In the genomic region with DNA sequence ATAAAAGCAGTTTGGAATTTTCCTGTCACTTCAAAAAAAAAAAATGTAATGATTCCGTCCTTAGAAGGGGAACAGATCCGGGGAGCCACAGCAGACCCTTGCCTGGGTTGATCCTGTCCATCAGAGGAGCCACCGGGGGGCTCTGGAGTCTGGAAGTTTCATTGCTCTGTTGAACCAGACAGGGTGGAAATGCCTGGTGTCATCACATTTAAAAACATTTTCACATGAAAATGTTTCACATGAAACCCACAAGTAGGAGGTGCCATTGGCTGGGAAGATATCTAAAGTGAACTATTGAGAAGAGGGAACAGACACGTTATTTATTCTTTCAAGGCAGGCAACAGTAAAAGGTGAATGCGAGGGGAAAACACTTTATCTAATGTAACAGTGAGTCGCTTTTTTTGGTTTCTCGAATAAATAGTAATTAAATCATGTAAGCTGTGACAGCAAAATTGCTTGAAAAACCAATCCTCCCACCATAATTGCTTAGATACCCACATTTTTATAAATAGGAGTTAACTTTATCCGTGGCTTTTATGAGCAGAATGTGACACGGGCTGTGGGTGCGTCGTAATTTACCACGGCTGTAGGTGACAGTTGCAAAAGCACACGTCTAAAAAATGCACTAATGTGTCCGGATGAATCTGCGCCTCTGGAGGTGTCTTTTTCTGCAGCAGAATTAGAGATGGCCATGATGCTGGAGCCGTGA, we compare ENCODE assay signal across 20 cellular contexts.
DNase-seq lines count a peak whose midpoint lies in the region; ATAC-seq and TF ChIP-seq lines count a peak whose summit lies in the region.
"Had no signal": no experiment of that assay in that cellular context is flagged by ENCODE, and none has a peak within 500 bp of the region (broad histone marks: within the 10 kb centered on the region; RNA-seq: fewer than 3 reads in every experiment).

No MANE protein-coding gene starts in this region.

- no peaks in the 10 kb centered on the region for H3K4me1 ChIP-seq in neural progenitor cell
- H3K4me1 ChIP-seq: esophagus squamous epithelium had no signal

- peaks cover 2% of the 10 kb centered on the region for H3K36me3 Mint-ChIP-seq in neural progenitor cell
- H3K36me3 Mint-ChIP-seq: immature natural killer cell; naive thymus-derived CD8-positive, alpha-beta T cell had no signal

- no peak overlapping the region for H3K9ac ChIP-seq in neural progenitor cell

- H3K4me3 ChIP-seq in Jurkat, Clone E6-1 (ENCODE audit: low read length), result no peak overlapping the region
- H3K4me3 ChIP-seq in neural progenitor cell, result no peak overlapping the region
- H3K4me3 ChIP-seq: esophagus squamous epithelium had no signal

- no peaks in the 10 kb centered on the region for H3K9me3 ChIP-seq in neural progenitor cell (ENCODE audit: low read depth)
- H3K9me3 ChIP-seq: esophagus squamous epithelium had no signal

- no peaks in the 10 kb centered on the region for H4K20me1 ChIP-seq in neural progenitor cell (ENCODE audit: low read depth)

- peak; percentile 49 for TF ChIP-seq CTCF in neural progenitor cell (IDR thresholded peaks at IDR 0.05)

- H3K4me1 Mint-ChIP-seq in neural progenitor cell, result peaks cover 4% of the 10 kb centered on the region
- H3K4me1 Mint-ChIP-seq in stimulated activated naive CD8-positive, alpha-beta T cell treated with anti-CD3 and anti-CD28 coated beads, Interleukin-15, amount 100 ng/mL, for 72 hours, result no peaks in the 10 kb centered on the region
- H3K4me1 Mint-ChIP-seq: activated CD4-positive, alpha-beta T cell treated with anti-CD3 and anti-CD28 coated beads, Interleukin-2, amount 10 ng/mL, durations not matched to agents 24 days and 14 days; immature natural killer cell; naive thymus-derived CD8-positive, alpha-beta T cell had no signal

- DNase-seq in Jurkat, Clone E6-1 (ENCODE audit: low read depth, low spot score), result peak; percentile 10
- DNase-seq in RPMI8226 (peak; percentile 39), globus pallidus (ENCODE audit: low spot score) (peak; percentile 63), neural progenitor cell (ENCODE audit: low spot score) (peak; percentile 41), HEK293T (ENCODE audit: extremely low spot score) (no peak)
- no peak for DNase-seq in stimulated activated naive CD8-positive, alpha-beta T cell treated with anti-CD3 and anti-CD28 coated beads, Interleukin-15, amount 100 ng/mL, for 72 hours
- DNase-seq: activated CD4-positive, alpha-beta T cell treated with anti-CD3 and anti-CD28 coated beads, Interleukin-2, amount 10 ng/mL, durations not matched to agents 24 days and 14 days; activated CD8-positive, alpha-beta memory T cell treated with anti-CD3 and anti-CD28 coated beads, Interleukin-2, amount 50 U/mL, for 4 hours; AML-193; esophagus squamous epithelium; immature natural killer cell; mammary epithelial cell; NCI-H1417 treated with DMSO at 0.1 percent for 48 hours; NCI-H774; small intestine; stimulated activated CD4-positive, alpha-beta T cell treated with anti-CD3 and anti-CD28 coated beads, Interleukin-4, amount 100 ng/mL, for 1 hour had no signal

- H3K4me2 ChIP-seq in neural progenitor cell, result no peak overlapping the region

- no peak overlapping the region for H3K27ac Mint-ChIP-seq in neural progenitor cell
- H3K27ac Mint-ChIP-seq in stimulated activated naive CD8-positive, alpha-beta T cell treated with anti-CD3 and anti-CD28 coated beads, Interleukin-15, amount 100 ng/mL, for 72 hours, result peak overlapping the region in 1 of 2 donors; percentile 42
- H3K27ac Mint-ChIP-seq: activated CD4-positive, alpha-beta T cell treated with anti-CD3 and anti-CD28 coated beads, Interleukin-2, amount 10 ng/mL, durations not matched to agents 24 days and 14 days; progenitor cell of endocrine pancreas had no signal

- no peaks in the 10 kb centered on the region for H3K27me3 ChIP-seq in neural progenitor cell

- no peaks in the 10 kb centered on the region for H3K36me3 ChIP-seq in neural progenitor cell
- H3K36me3 ChIP-seq: esophagus squamous epithelium had no signal

- H3F3A ChIP-seq in neural progenitor cell (ENCODE audit: low read depth), result no peaks in the 10 kb centered on the region

- no peak for ATAC-seq in GM21786 (IDR thresholded peaks at IDR 0.05; ENCODE audit: unreplicated experiment)
- no peak for ATAC-seq in stimulated activated naive CD8-positive, alpha-beta T cell treated with anti-CD3 and anti-CD28 coated beads, Interleukin-15, amount 100 ng/mL, for 72 hours
- ATAC-seq in HG03521 (IDR thresholded peaks at IDR 0.05; ENCODE audit: unreplicated experiment), result no peak
- ATAC-seq: naive thymus-derived CD8-positive, alpha-beta T cell had no signal

- H3K27ac ChIP-seq in neural progenitor cell, result no peak overlapping the region
- H3K27ac ChIP-seq: esophagus squamous epithelium had no signal

- H3K4me3 Mint-ChIP-seq in neural progenitor cell, result no peak overlapping the region
- H3K4me3 Mint-ChIP-seq in stimulated activated naive CD8-positive, alpha-beta T cell treated with anti-CD3 and anti-CD28 coated beads, Interleukin-15, amount 100 ng/mL, for 72 hours, result no peak overlapping the region
- H3K4me3 Mint-ChIP-seq: activated CD4-positive, alpha-beta T cell treated with anti-CD3 and anti-CD28 coated beads, Interleukin-2, amount 10 ng/mL, durations not matched to agents 24 days and 14 days; immature natural killer cell; naive thymus-derived CD8-positive, alpha-beta T cell had no signal

- CTCF ChIA-PET in HEK293T (lab: Yijun Ruan, JAX), result no interaction called here

- no peak overlapping the region for H2AFZ ChIP-seq in neural progenitor cell (replicated peaks)

- H3K79me2 ChIP-seq in neural progenitor cell (ENCODE audit: low read depth), result no peaks in the 10 kb centered on the region

- POLR2A ChIA-PET in HEK293T (lab: Yijun Ruan, JAX), result no interaction called here

- peaks cover 7% of the 10 kb centered on the region for H3K9me3 Mint-ChIP-seq in neural progenitor cell
- H3K9me3 Mint-ChIP-seq in stimulated activated naive CD8-positive, alpha-beta T cell treated with anti-CD3 and anti-CD28 coated beads, Interleukin-15, amount 100 ng/mL, for 72 hours, result peaks cover 0 to under 1% of the 10 kb centered on the region in 2 donors
- H3K9me3 Mint-ChIP-seq: activated CD4-positive, alpha-beta T cell treated with anti-CD3 and anti-CD28 coated beads, Interleukin-2, amount 10 ng/mL, durations not matched to agents 24 days and 14 days; immature natural killer cell had no signal

- H3K27me3 Mint-ChIP-seq in neural progenitor cell (ENCODE audit: insufficient read depth, low read depth), result no peaks in the 10 kb centered on the region
- H3K27me3 Mint-ChIP-seq in stimulated activated naive CD8-positive, alpha-beta T cell treated with anti-CD3 and anti-CD28 coated beads, Interleukin-15, amount 100 ng/mL, for 72 hours, result no peaks in the 10 kb centered on the region
- H3K27me3 Mint-ChIP-seq: activated CD4-positive, alpha-beta T cell treated with anti-CD3 and anti-CD28 coated beads, Interleukin-2, amount 10 ng/mL, durations not matched to agents 24 days and 14 days had no signal

TF ChIP-seq in HEK293T, 16 proteins besides CTCF, POLR2A, EP300 and RAD21:
- TF ChIP-seq ZNF384 (IDR thresholded peaks at IDR 0.05) (no peak), FOXA1 (IDR thresholded peaks at IDR 0.05) (no peak), ELF4 (IDR thresholded peaks at IDR 0.05) (no peak), ARNT (IDR thresholded peaks at IDR 0.05) (no peak), FOXM1 (IDR thresholded peaks at IDR 0.05; ENCODE audit: borderline replicate concordance) (no peak), CTBP1 (IDR thresholded peaks at IDR 0.05; ENCODE audit: borderline replicate concordance) (no peak), HDGF (IDR thresholded peaks at IDR 0.05; ENCODE audit: borderline replicate concordance) (no peak), LEF1 (IDR thresholded peaks at IDR 0.05; ENCODE audit: borderline replicate concordance) (no peak), BHLHE40 (IDR thresholded peaks at IDR 0.05; ENCODE audit: borderline replicate concordance) (no peak), L3MBTL2 (conservative IDR thresholded peaks at IDR 0.05) (no peak), TARDBP (IDR thresholded peaks at IDR 0.05) (no peak)

Comparison
In these comparisons a context has a peak if more than half of its experiments do, and no peak if none do; other contexts are left out.
1. DNase-seq: peak in Jurkat, Clone E6-1 (single experiment), RPMI8226 (single experiment), globus pallidus (single experiment) and neural progenitor cell (single experiment); none in stimulated activated naive CD8-positive, alpha-beta T cell treated with anti-CD3 and anti-CD28 coated beads, Interleukin-15, amount 100 ng/mL, for 72 hours (0 of 2) and HEK293T (single experiment).